27 cellular contexts compared by ENCODE assay signal in the genomic region with DNA sequence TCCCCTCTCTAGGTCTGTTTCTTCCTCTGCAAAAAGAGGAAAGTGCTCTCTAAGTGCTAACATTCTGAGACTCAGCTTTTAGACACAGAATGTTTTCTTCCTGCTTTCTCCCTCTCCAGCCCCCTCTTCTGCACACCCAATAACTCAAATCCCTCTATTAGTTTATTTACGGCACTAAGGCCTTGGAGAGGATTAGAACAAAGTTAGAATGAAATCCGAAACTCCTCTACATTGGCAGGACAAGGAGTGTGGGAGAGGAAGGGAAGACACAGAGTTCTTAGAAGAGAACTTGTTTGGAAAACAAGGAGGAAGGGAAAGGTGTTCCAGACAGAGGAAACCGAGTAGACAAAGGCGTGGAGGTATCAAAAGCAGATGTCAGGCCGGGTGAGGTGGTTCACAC. TPM values are rescaled to one million over a fixed set of nuclear protein-coding genes. Genes with fewer than 3 reads are reported as not detected.
A peak's percentile ranks its signal among the peaks of the same experiment; 100 is the strongest.
DNase-seq lines count a peak whose midpoint lies in the region; ATAC-seq and TF ChIP-seq lines count a peak whose summit lies in the region.
"Had no signal": no experiment of that assay in that cellular context is flagged by ENCODE, and none has a peak within 500 bp of the region (broad histone marks: within the 10 kb centered on the region; RNA-seq: fewer than 3 reads in every experiment).

No MANE protein-coding gene starts in this region.

- no peak for TF ChIP-seq CTCF in HEK293 (tag by site-specific recombination; IDR thresholded peaks at IDR 0.05)
- no peak for TF ChIP-seq CTCF in glutamatergic neuron (IDR thresholded peaks at IDR 0.05; ENCODE audit: partially characterized antibody, unreplicated experiment)
- TF ChIP-seq CTCF in neural progenitor cell (IDR thresholded peaks at IDR 0.05): no peak

- no peaks in the 10 kb centered on the region for H3K9me3 Mint-ChIP-seq in activated CD4-positive, alpha-beta T cell treated with anti-CD3 and anti-CD28 coated beads, Interleukin-2, amount 10 ng/mL, durations not matched to agents 7 days and 5 days
- H3K9me3 Mint-ChIP-seq in glutamatergic neuron (ENCODE audit: unreplicated experiment) (peaks cover 12% of the 10 kb centered on the region), neural progenitor cell (no peaks in the 10 kb centered on the region)
- H3K9me3 Mint-ChIP-seq: activated T-helper 17 cell treated with anti-CD3 and anti-CD28 coated beads, Interleukin-2, amount 50 U/mL, for 72 hours; dendritic cell treated with granulocyte-macrophage colony-stimulating factor and Interleukin-4, amounts not matched to agents 40 ng/mL and 50 ng/mL, for 4 days; endodermal cell had no signal

- POLR2A ChIA-PET in activated CD4-positive, alpha-beta T cell treated with anti-CD3 and anti-CD28 coated beads, Interleukin-2, amount 10 ng/mL, durations not matched to agents 7 days and 5 days (lab: Charles Lee): no interaction called here
- POLR2A ChIA-PET in HEK293 (lab: Yijun Ruan, JAX): no interaction called here

- peaks cover 11% of the 10 kb centered on the region for H3F3A ChIP-seq in neural progenitor cell (ENCODE audit: low read depth)

- peak overlapping the region; percentile 22 for H3K4me2 ChIP-seq in neural progenitor cell
- H3K4me2 ChIP-seq: SK-N-SH had no signal

- H3K79me2 ChIP-seq in neural progenitor cell (ENCODE audit: low read depth): peaks cover 33% of the 10 kb centered on the region

- H3K9ac ChIP-seq in neural progenitor cell: no peak overlapping the region
- H3K9ac ChIP-seq: SK-N-SH had no signal

- H3K36me3 ChIP-seq in HEK293 (ENCODE audit: control insufficient read depth in 2 of 2, insufficient read depth in 1 of 2, low read length in 2 of 2): peaks cover 0 to 5% of the 10 kb centered on the region in 2 experiments; a peak in 2 of 3 replicates
- H3K36me3 ChIP-seq in neural progenitor cell: no peaks in the 10 kb centered on the region
- H3K36me3 ChIP-seq: thoracic aorta, uterus had no signal

- H3K36me3 Mint-ChIP-seq in activated CD4-positive, alpha-beta T cell treated with anti-CD3 and anti-CD28 coated beads, Interleukin-2, amount 10 ng/mL, durations not matched to agents 7 days and 5 days (ENCODE audit: low read depth): peaks cover 9% of the 10 kb centered on the region
- no peaks in the 10 kb centered on the region for H3K36me3 Mint-ChIP-seq in glutamatergic neuron (ENCODE audit: unreplicated experiment)
- no peaks in the 10 kb centered on the region for H3K36me3 Mint-ChIP-seq in neural progenitor cell

- H3K9me3 ChIP-seq in HEK293 (ENCODE audit: control insufficient read depth, insufficient read depth, low read depth, low read length) (no peaks in the 10 kb centered on the region), neural progenitor cell (ENCODE audit: low read depth) (no peaks in the 10 kb centered on the region)
- H3K9me3 ChIP-seq: SK-N-SH, thoracic aorta, uterus had no signal

- H3K4me1 Mint-ChIP-seq in activated CD4-positive, alpha-beta T cell treated with anti-CD3 and anti-CD28 coated beads, Interleukin-2, amount 10 ng/mL, durations not matched to agents 7 days and 5 days: peaks cover 44% of the 10 kb centered on the region
- peaks cover 16% of the 10 kb centered on the region for H3K4me1 Mint-ChIP-seq in glutamatergic neuron (ENCODE audit: low read depth, unreplicated experiment)
- peaks cover 25% of the 10 kb centered on the region for H3K4me1 Mint-ChIP-seq in neural progenitor cell

- CTCF ChIA-PET in activated CD4-positive, alpha-beta T cell treated with anti-CD3 and anti-CD28 coated beads, Interleukin-2, amount 10 ng/mL, durations not matched to agents 7 days and 5 days (lab: Charles Lee): interaction anchor here (0.5 kb wide), 1 partner anchor 10 kb away, joined by 3 read pairs; no protein-coding TSS in a partner anchor
- CTCF ChIA-PET in HEK293 (lab: Yijun Ruan, JAX): interaction anchor here (2.9 kb wide), 1 partner anchor 11 kb away, joined by 17 read pairs; no protein-coding TSS in a partner anchor

- no peaks in the 10 kb centered on the region for H3K4me1 ChIP-seq in HEK293 (ENCODE audit: control insufficient read depth, insufficient read depth, low read length)
- H3K4me1 ChIP-seq in neural progenitor cell: peaks cover 9% of the 10 kb centered on the region

- H2AFZ ChIP-seq in neural progenitor cell (replicated peaks): no peak overlapping the region

- no peaks in the 10 kb centered on the region for H3K27me3 ChIP-seq in neural progenitor cell
- H3K27me3 ChIP-seq: uterus had no signal

- H3K27ac ChIP-seq in HEK293 (ENCODE audit: extremely low read depth, low read depth, low read length) (no peak overlapping the region), neural progenitor cell (no peak overlapping the region)
- H3K27ac ChIP-seq: skin epidermis, thoracic aorta, uterus, WERI-Rb-1 had no signal

- no peak for ATAC-seq in HG03354 (IDR thresholded peaks at IDR 0.05; ENCODE audit: poor library complexity, severe bottlenecking, unreplicated experiment)
- no peak for ATAC-seq in GM19324 (IDR thresholded peaks at IDR 0.05; ENCODE audit: low FRiP score, unreplicated experiment)
- no peak for ATAC-seq in GM18858 (IDR thresholded peaks at IDR 0.05; ENCODE audit: unreplicated experiment)
- ATAC-seq: activated T-helper 17 cell treated with anti-CD3 and anti-CD28 coated beads, Interleukin-2, amount 50 U/mL, for 72 hours; esophagus mucosa; left colon; stimulated activated naive CD8-positive, alpha-beta T cell treated with anti-CD3 and anti-CD28 coated beads, Interleukin-15, Interleukin-2, amounts not matched to agents 100 U/mL and 50 U/mL, for 24 hours had no signal

- no peak overlapping the region for H3K4me3 Mint-ChIP-seq in activated CD4-positive, alpha-beta T cell treated with anti-CD3 and anti-CD28 coated beads, Interleukin-2, amount 10 ng/mL, durations not matched to agents 7 days and 5 days
- peak overlapping the region; percentile 23 for H3K4me3 Mint-ChIP-seq in glutamatergic neuron (ENCODE audit: unreplicated experiment)
- peak overlapping the region; percentile 2 for H3K4me3 Mint-ChIP-seq in neural progenitor cell
- H3K4me3 Mint-ChIP-seq: activated T-helper 17 cell treated with anti-CD3 and anti-CD28 coated beads, Interleukin-2, amount 50 U/mL, for 72 hours; dendritic cell treated with granulocyte-macrophage colony-stimulating factor and Interleukin-4, amounts not matched to agents 40 ng/mL and 50 ng/mL, for 4 days; endodermal cell had no signal

- H3K27ac Mint-ChIP-seq in activated CD4-positive, alpha-beta T cell treated with anti-CD3 and anti-CD28 coated beads, Interleukin-2, amount 10 ng/mL, durations not matched to agents 7 days and 5 days: peak overlapping the region; percentile 15
- H3K27ac Mint-ChIP-seq in glutamatergic neuron (ENCODE audit: unreplicated experiment) (peak overlapping the region; percentile 76), neural progenitor cell (peak overlapping the region; percentile 17)
- H3K27ac Mint-ChIP-seq: activated T-helper 17 cell treated with anti-CD3 and anti-CD28 coated beads, Interleukin-2, amount 50 U/mL, for 72 hours; dendritic cell treated with granulocyte-macrophage colony-stimulating factor and Interleukin-4, amounts not matched to agents 40 ng/mL and 50 ng/mL, for 4 days; endodermal cell had no signal

- peaks cover 6% of the 10 kb centered on the region for H3K27me3 Mint-ChIP-seq in activated CD4-positive, alpha-beta T cell treated with anti-CD3 and anti-CD28 coated beads, Interleukin-2, amount 10 ng/mL, durations not matched to agents 7 days and 5 days
- H3K27me3 Mint-ChIP-seq in glutamatergic neuron (ENCODE audit: unreplicated experiment) (peaks cover 21% of the 10 kb centered on the region), neural progenitor cell (ENCODE audit: insufficient read depth, low read depth) (peaks cover 2% of the 10 kb centered on the region)
- H3K27me3 Mint-ChIP-seq: activated T-helper 17 cell treated with anti-CD3 and anti-CD28 coated beads, Interleukin-2, amount 50 U/mL, for 72 hours had no signal

- no peak for DNase-seq in activated CD4-positive, alpha-beta T cell treated with anti-CD3 and anti-CD28 coated beads, Interleukin-2, amount 10 ng/mL, durations not matched to agents 7 days and 5 days
- no peak for DNase-seq in activated CD4-positive, alpha-beta T cell treated with anti-CD3 and anti-CD28 coated beads, Interleukin-2, amount 50 U/mL, for 48 hours
- no peak for DNase-seq in glutamatergic neuron
- no peak for DNase-seq in neural progenitor cell (ENCODE audit: low spot score)
- DNase-seq: activated naive CD4-positive, alpha-beta T cell treated with anti-CD3 and anti-CD28 coated beads, Interleukin-2, amount 50 U/mL, for 16 hours; aorta; DMS53; endodermal cell; foreskin fibroblast; hippocampal formation; left colon; NCI-H1436; NCI-H2107; NCI-H446; SK-N-SH; stimulated activated naive CD8-positive, alpha-beta T cell treated with anti-CD3 and anti-CD28 coated beads, Interleukin-15, Interleukin-2, amounts not matched to agents 100 U/mL and 50 U/mL, for 24 hours; uterus; WERI-Rb-1 had no signal

- no peak overlapping the region for H3K4me3 ChIP-seq in HEK293 (ENCODE audit: low read depth, low read length)
- no peak overlapping the region for H3K4me3 ChIP-seq in neural progenitor cell
- H3K4me3 ChIP-seq: skin epidermis, thoracic aorta, uterus had no signal

- H4K20me1 ChIP-seq in neural progenitor cell (ENCODE audit: low read depth): peaks cover 12% of the 10 kb centered on the region

TF ChIP-seq in HEK293, 187 proteins besides CTCF, POLR2A, EP300 and RAD21:
- no peak for TF ChIP-seq ZNF341 (tag by site-specific recombination; IDR thresholded peaks at IDR 0.05; ENCODE audit: low read depth)
- TF ChIP-seq, protein P1, sequence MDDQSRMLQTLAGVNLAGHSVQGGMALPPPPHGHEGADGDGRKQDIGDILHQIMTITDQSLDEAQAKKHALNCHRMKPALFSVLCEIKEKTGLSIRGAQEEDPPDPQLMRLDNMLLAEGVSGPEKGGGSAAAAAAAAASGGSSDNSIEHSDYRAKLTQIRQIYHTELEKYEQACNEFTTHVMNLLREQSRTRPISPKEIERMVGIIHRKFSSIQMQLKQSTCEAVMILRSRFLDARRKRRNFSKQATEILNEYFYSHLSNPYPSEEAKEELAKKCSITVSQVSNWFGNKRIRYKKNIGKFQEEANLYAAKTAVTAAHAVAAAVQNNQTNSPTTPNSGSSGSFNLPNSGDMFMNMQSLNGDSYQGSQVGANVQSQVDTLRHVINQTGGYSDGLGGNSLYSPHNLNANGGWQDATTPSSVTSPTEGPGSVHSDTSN (CRISPR knock-in tag; IDR thresholded peaks at IDR 0.05): no peak
- TF ChIP-seq PRDM1 (tag by site-specific recombination; IDR thresholded peaks at IDR 0.05): 0 out of 2 replicates have a peak, but pooled peaks have one; percentile 23
- no peak for TF ChIP-seq MYNN (tag by site-specific recombination; IDR thresholded peaks at IDR 0.05; ENCODE audit: borderline replicate concordance)
- TF ChIP-seq ZNF202 (tag by site-specific recombination; IDR thresholded peaks at IDR 0.05; ENCODE audit: borderline replicate concordance): no peak

RNA-seq across cellular contexts. Expression of a gene that starts 3.2 kb away (rescaled TPM):
- 10 to 100 TPM; 17.9 to 19.4 TPM for total RNA-seq in activated CD4-positive, alpha-beta T cell treated with anti-CD3 and anti-CD28 coated beads, Interleukin-2, amount 10 ng/mL, durations not matched to agents 7 days and 5 days
- total RNA-seq in glutamatergic neuron (ENCODE audit: unreplicated experiment) (117 TPM), neural progenitor cell (ENCODE audit: low replicate concordance) (4.6 and 16.4 TPM in 2 replicates)

Comparison
In these comparisons a context has a peak if more than half of its experiments do, and no peak if none do; other contexts are left out.
1. H3K27ac Mint-ChIP-seq: peak in every context shown above with its lines; median percentile 76 in glutamatergic neuron; 17 in neural progenitor cell; 15 in activated CD4-positive, alpha-beta T cell treated with anti-CD3 and anti-CD28 coated beads, Interleukin-2, amount 10 ng/mL, durations not matched to agents 7 days and 5 days.